10 cellular contexts compared by ENCODE assay signal in genomic region chr2:2698182-2699116, GRCh38.
DNase-seq lines count a peak whose midpoint lies in the region; ATAC-seq and TF ChIP-seq lines count a peak whose summit lies in the region.
"Had no signal": no experiment of that assay in that cellular context is flagged by ENCODE, and none has a peak within 500 bp of the region (broad histone marks: within the 10 kb centered on the region; RNA-seq: fewer than 3 reads in every experiment).

No MANE protein-coding gene starts in this region.

- intact Hi-C loops in posterior vena cava (cut with DNase I) = no loop called here
- intact Hi-C loops in mucosa of descending colon (cut with DNase I, micrococcal nuclease) = no loop called here

- no peaks in the 10 kb centered on the region for H3K4me1 ChIP-seq in mucosa of descending colon (ENCODE audit: low read depth)

- no peak overlapping the region for H3K4me3 ChIP-seq in mucosa of descending colon
- H3K4me3 ChIP-seq: testis had no signal

- ATAC-seq in mucosa of descending colon (no peak), GM18870 (IDR thresholded peaks at IDR 0.05; ENCODE audit: unreplicated experiment) (no peak), HG03342 (IDR thresholded peaks at IDR 0.05; ENCODE audit: unreplicated experiment) (no peak)

- H3K9me3 ChIP-seq in mucosa of descending colon = no peaks in the 10 kb centered on the region
- H3K9me3 ChIP-seq: testis had no signal

- TF ChIP-seq CTCF in LNCAP (IDR thresholded peaks at IDR 0.05) = peak; percentile 58
- no peak for TF ChIP-seq CTCF in mucosa of descending colon (IDR thresholded peaks at IDR 0.05)

- H3K36me3 ChIP-seq in mucosa of descending colon (ENCODE audit: low read depth) = no peaks in the 10 kb centered on the region

- peak; percentile 47 for DNase-seq in activated CD4-positive, alpha-beta T cell treated with anti-CD3 and anti-CD28 coated beads for 48 hours
- DNase-seq in activated CD4-positive, alpha-beta T cell treated with anti-CD3 and anti-CD28 coated beads, Interleukin-2, amount 50 U/mL, for 4 hours = no peak
- DNase-seq in SW480 (ENCODE audit: low spot score) (peak; percentile 43), posterior vena cava (ENCODE audit: low spot score) (peak; percentile 68), mucosa of descending colon (no peak)
- DNase-seq: T1000, testis had no signal

Comparison
In these comparisons a context has a peak if more than half of its experiments do, and no peak if none do; other contexts are left out.
1. DNase-seq: peak in activated CD4-positive, alpha-beta T cell treated with anti-CD3 and anti-CD28 coated beads for 48 hours (single experiment), SW480 (single experiment) and posterior vena cava (single experiment); none in activated CD4-positive, alpha-beta T cell treated with anti-CD3 and anti-CD28 coated beads, Interleukin-2, amount 50 U/mL, for 4 hours (0 of 2) and mucosa of descending colon (0 of 3).